18 cellular contexts compared by ENCODE assay signal in genomic region chr6:130700397-130700796, GRCh38.
"Had no signal": no experiment of that assay in that cellular context is flagged by ENCODE, and none has a peak within 500 bp of the region (broad histone marks: within the 10 kb centered on the region; RNA-seq: fewer than 3 reads in every experiment).

No MANE protein-coding gene starts in this region.

- H3K36me3 Mint-ChIP-seq: IgD-negative memory B cell had no signal

- ATAC-seq: K562 had no signal

- H3K27ac Mint-ChIP-seq: IgD-negative memory B cell had no signal

- H3K9me3 Mint-ChIP-seq: IgD-negative memory B cell had no signal

- H3K4me3 Mint-ChIP-seq: IgD-negative memory B cell had no signal

- DNase-seq: NCI-H1048, NCI-H1105, NCI-H1417, NCI-H1436 treated with DMSO at 0.1 percent for 48 hours, NCI-H1694, NCI-H187 treated with DMSO at 0.1 percent for 48 hours, NCI-H2029 treated with DMSO at 0.1 percent for 48 hours, NCI-H2171 treated with DMSO at 0.1 percent for 48 hours, NCI-H345, NCI-H446 treated with DMSO at 0.1 percent for 48 hours, NCI-H510A treated with DMSO at 0.1 percent for 48 hours, NCI-H526, NCI-H82, SHP77, SK-N-SH, SW 1271 had no signal
